Comparison of ENCODE assay signal across 10 cellular contexts in genomic region chr12:130254476-130255276, GRCh38.
DNase-seq lines count a peak whose midpoint lies in the region; ATAC-seq, FAIRE-seq and TF ChIP-seq lines count a peak whose summit lies in the region.
"Had no signal": no experiment of that assay in that cellular context is flagged by ENCODE, and none has a peak within 500 bp of the region (broad histone marks: within the 10 kb centered on the region; RNA-seq: fewer than 3 reads in every experiment).

No MANE protein-coding gene starts in this region.

- H3K4me1 ChIP-seq in pancreas: no peaks in the 10 kb centered on the region
- H3K4me1 ChIP-seq in right lobe of liver: no peaks in the 10 kb centered on the region
- no peaks in the 10 kb centered on the region for H3K4me1 ChIP-seq in SK-N-SH (ENCODE audit: control insufficient read depth in 1 of 2, insufficient read depth in 2 of 2, low read depth in 1 of 2, low read length in 1 of 2)

- POLR2A ChIA-PET in SK-N-SH (lab: Yijun Ruan, JAX): no interaction called here

- TF ChIP-seq CTCF in pancreas (IDR thresholded peaks at IDR 0.05): no peak
- no peak for TF ChIP-seq CTCF in right lobe of liver (IDR thresholded peaks at IDR 0.05)
- no peak for TF ChIP-seq CTCF in SK-N-SH (IDR thresholded peaks at IDR 0.05)

- DNase-seq in DMS79 treated with DMSO at 0.1 percent for 48 hours (lab: John Stamatoyannopoulos, UW) (peak; percentile 86), NCI-H2107 (lab: John Stamatoyannopoulos, UW) (peak; percentile 46), pancreas (peak in 4 of 6 donors; percentile 39 to 72 (median 61)), ecto neural progenitor cell (ENCODE audit: low spot score) (no peak), right lobe of liver (no peak), SK-N-SH (no peak)
- DNase-seq in activated naive CD8-positive, alpha-beta T cell treated with anti-CD3 and anti-CD28 coated beads for 36 hours: no peak
- DNase-seq: activated T-cell treated with anti-CD3 and anti-CD28 coated beads, Interleukin-2, amount 50 U/mL, for 48 hours; NCI-H1092 had no signal

- H3K9ac ChIP-seq in SK-N-SH: no peak overlapping the region

- WGBS in pancreas, 2 donors: 35 to 44% methylated on average over 19 of the region's 19 CpGs
- 78% methylated on average over 14 of the region's 19 CpGs for WGBS in right lobe of liver (ENCODE audit: insufficient coverage, low coverage, low lambda C conversion rate, missing lambda C conversion rate)
- 69% methylated on average over 18 of the region's 19 CpGs for WGBS in SK-N-SH (ENCODE audit: low lambda C conversion rate)

- H3K9me2 ChIP-seq in SK-N-SH: no peaks in the 10 kb centered on the region

- no peaks in the 10 kb centered on the region for H3K27me3 Mint-ChIP-seq in activated naive CD8-positive, alpha-beta T cell treated with anti-CD3 and anti-CD28 coated beads for 36 hours

- H3K4me2 ChIP-seq in SK-N-SH: no peak overlapping the region

- H3F3A ChIP-seq in SK-N-SH (replicated peaks; ENCODE audit: insufficient read depth): no peaks in the 10 kb centered on the region

- H3K4me3 Mint-ChIP-seq in activated naive CD8-positive, alpha-beta T cell treated with anti-CD3 and anti-CD28 coated beads for 36 hours: no peak overlapping the region

- no peak for TF ChIP-seq POLR2A in right lobe of liver (IDR thresholded peaks at IDR 0.05)

- TF ChIP-seq EP300 in SK-N-SH (IDR thresholded peaks at IDR 0.05; ENCODE audit: borderline replicate concordance in 1 of 2, low read depth in 1 of 2, low read length in 1 of 2): no peak

- no peak overlapping the region for H3K27ac Mint-ChIP-seq in activated naive CD8-positive, alpha-beta T cell treated with anti-CD3 and anti-CD28 coated beads for 36 hours

- H3K27me3 ChIP-seq in pancreas (no peaks in the 10 kb centered on the region), right lobe of liver (no peaks in the 10 kb centered on the region), SK-N-SH (ENCODE audit: insufficient read depth) (no peaks in the 10 kb centered on the region)

- H3K36me3 Mint-ChIP-seq in activated naive CD8-positive, alpha-beta T cell treated with anti-CD3 and anti-CD28 coated beads for 36 hours: no peaks in the 10 kb centered on the region

- no peak for TF ChIP-seq RAD21 in SK-N-SH (IDR thresholded peaks at IDR 0.05; ENCODE audit: low read length)

- no peaks in the 10 kb centered on the region for H4K20me1 ChIP-seq in SK-N-SH (ENCODE audit: insufficient read depth)

- H3K4me3 ChIP-seq in pancreas (no peak overlapping the region), right lobe of liver (no peak overlapping the region), SK-N-SH (ENCODE audit: low read depth in 2 of 2, low read length in 1 of 2) (no peak overlapping the region)

- no peak for FAIRE-seq in pancreas (lab: Jason Lieb, UNC)

- no peaks in the 10 kb centered on the region for H3K79me2 ChIP-seq in SK-N-SH (ENCODE audit: insufficient read depth)

- intact Hi-C loops in pancreas (cut with DNase I) (no loop called here), right lobe of liver (cut with DNase I) (no loop called here)

- no peak overlapping the region for H2AFZ ChIP-seq in SK-N-SH (ENCODE audit: low read depth)

- CTCF ChIA-PET in SK-N-SH (lab: Yijun Ruan, JAX): no interaction called here

- no peaks in the 10 kb centered on the region for H3K9me3 Mint-ChIP-seq in activated naive CD8-positive, alpha-beta T cell treated with anti-CD3 and anti-CD28 coated beads for 36 hours

- ATAC-seq in esophagus mucosa: peak; percentile 81
- peak; percentile 84 to 91 (median 87) for ATAC-seq in pancreas
- ATAC-seq in right lobe of liver: no peak

- H3K36me3 ChIP-seq in pancreas: no peaks in the 10 kb centered on the region
- H3K36me3 ChIP-seq in right lobe of liver: no peaks in the 10 kb centered on the region
- H3K36me3 ChIP-seq in SK-N-SH (replicated peaks in 1 of 2; ENCODE audit: control insufficient read depth in 1 of 2, insufficient read depth in 2 of 2, low read length in 1 of 2): no peaks in the 10 kb centered on the region

- H3K27ac ChIP-seq in pancreas (peak overlapping the region; percentile 59 to 80 (median 66)), right lobe of liver (no peak overlapping the region), SK-N-SH (ENCODE audit: low read depth in 2 of 2, low read length in 1 of 2) (no peak overlapping the region)

- H3K4me1 Mint-ChIP-seq in activated naive CD8-positive, alpha-beta T cell treated with anti-CD3 and anti-CD28 coated beads for 36 hours: no peaks in the 10 kb centered on the region

- H3K9me3 ChIP-seq in pancreas (no peaks in the 10 kb centered on the region), right lobe of liver (no peaks in the 10 kb centered on the region), SK-N-SH (no peaks in the 10 kb centered on the region; the same call in 1 of the 2 replicates)

TF ChIP-seq in SK-N-SH, 30 proteins besides CTCF, POLR2A, EP300 and RAD21:
- TF ChIP-seq RFX5 (IDR thresholded peaks at IDR 0.05; ENCODE audit: low read length): no peak
- no peak for TF ChIP-seq FOXJ3 (CRISPR knock-in tag; IDR thresholded peaks at IDR 0.05)
- no peak for TF ChIP-seq USF2 (IDR thresholded peaks at IDR 0.05; ENCODE audit: borderline replicate concordance, low read depth, low read length)
- no peak for TF ChIP-seq SIN3A (IDR thresholded peaks at IDR 0.05; ENCODE audit: borderline replicate concordance, low read depth, low read length)
- no peak for TF ChIP-seq TCF12 (IDR thresholded peaks at IDR 0.05)
- TF ChIP-seq CHD2 (IDR thresholded peaks at IDR 0.05; ENCODE audit: low read length, partially characterized antibody): no peak
- no peak for TF ChIP-seq MEF2A (IDR thresholded peaks at IDR 0.05; ENCODE audit: borderline replicate concordance, low read depth)

Comparison
In these comparisons a context has a peak if more than half of its experiments do, and no peak if none do; other contexts are left out.
1. DNase-seq: peak in DMS79 treated with DMSO at 0.1 percent for 48 hours (single experiment), NCI-H2107 (single experiment) and pancreas (4 of 6); none in activated naive CD8-positive, alpha-beta T cell treated with anti-CD3 and anti-CD28 coated beads for 36 hours (single experiment), ecto neural progenitor cell (single experiment), right lobe of liver (0 of 3) and SK-N-SH (single experiment).
2. ATAC-seq: peak in esophagus mucosa (single experiment) and pancreas (4 of 4); none in right lobe of liver (0 of 4).
3. H3K27ac ChIP-seq: peak in pancreas (4 of 4); none in right lobe of liver (0 of 3) and SK-N-SH (0 of 2).